ENCODE assay signal across 32 cellular contexts in genomic region chr21:24023936-24024335, GRCh38.
DNase-seq lines count a peak whose midpoint lies in the region; ATAC-seq, FAIRE-seq and TF ChIP-seq lines count a peak whose summit lies in the region.
"Had no signal": no experiment of that assay in that cellular context is flagged by ENCODE, and none has a peak within 500 bp of the region (broad histone marks: within the 10 kb centered on the region; RNA-seq: fewer than 3 reads in every experiment).

No MANE protein-coding gene starts in this region.

- no peak overlapping the region for H3K56ac ChIP-seq in H1 (replicated peaks; ENCODE audit: insufficient read length, low read depth, low read length)

- H4K5ac ChIP-seq in H1 (ENCODE audit: insufficient read length, low read depth, low read length): no peak overlapping the region

- H2BK120ac ChIP-seq in H1 (replicated peaks; ENCODE audit: low read depth, low read length) (no peak overlapping the region), neuronal stem cell (ENCODE audit: low read depth, low read length) (no peak overlapping the region)

- H2BK12ac ChIP-seq in H1 (ENCODE audit: low read depth, low read length): no peak overlapping the region
- no peak overlapping the region for H2BK12ac ChIP-seq in neuronal stem cell (ENCODE audit: low read length)

- H3K36me3 ChIP-seq in H1 (ENCODE audit: control insufficient read depth in 2 of 4, insufficient read depth in 4 of 4, low read length in 3 of 4): no peaks in the 10 kb centered on the region; a peak in 1 of 8 replicates
- no peaks in the 10 kb centered on the region for H3K36me3 ChIP-seq in neuronal stem cell (replicated peaks in 1 of 2; ENCODE audit: control insufficient read depth in 2 of 2, insufficient read depth in 2 of 2, low read length in 2 of 2)
- no peaks in the 10 kb centered on the region for H3K36me3 ChIP-seq in prostate gland
- H3K36me3 ChIP-seq: HAP-1, left lung, ovary, right atrium auricular region, upper lobe of left lung had no signal

- H3K4me1 ChIP-seq in H1 (replicated peaks in 1 of 4; ENCODE audit: control insufficient read depth in 3 of 4, insufficient read depth in 4 of 4, low read length in 3 of 4): no peaks in the 10 kb centered on the region
- no peaks in the 10 kb centered on the region for H3K4me1 ChIP-seq in neuronal stem cell (ENCODE audit: control insufficient read depth in 2 of 2, insufficient read depth in 1 of 2, low read depth in 1 of 2, low read length in 2 of 2)
- no peaks in the 10 kb centered on the region for H3K4me1 ChIP-seq in prostate gland (replicated peaks)
- H3K4me1 ChIP-seq: HAP-1, left lung, right atrium auricular region, upper lobe of left lung had no signal

- H3K9ac ChIP-seq in H1 (replicated peaks in 1 of 4; ENCODE audit: extremely low read depth in 1 of 4, low read depth in 3 of 4, low read length in 3 of 4) (no peak overlapping the region), neuronal stem cell (ENCODE audit: low read depth, low read length, poor library complexity) (no peak overlapping the region)

- no peak overlapping the region for H2BK15ac ChIP-seq in H1 (ENCODE audit: low read length)
- no peak overlapping the region for H2BK15ac ChIP-seq in neuronal stem cell (ENCODE audit: low read length)

- H3K9me3 ChIP-seq in H1 (ENCODE audit: insufficient read depth in 2 of 2, low read depth in 1 of 2, low read length in 1 of 2) (peaks cover 24 to 29% of the 10 kb centered on the region in 2 experiments), neuronal stem cell (replicated peaks in 1 of 2; ENCODE audit: control insufficient read depth in 2 of 2, insufficient read depth in 1 of 2, low read depth in 1 of 2, low read length in 2 of 2) (peaks cover 0 to 1% of the 10 kb centered on the region in 2 donors), prostate gland (no peaks in the 10 kb centered on the region)
- H3K9me3 ChIP-seq: ovary, right atrium auricular region had no signal

- no peak for FAIRE-seq in H1 (lab: Jason Lieb, UNC)
- FAIRE-seq: GM18507, TTC549 had no signal

- no peak for TF ChIP-seq CTCF in H1 (IDR thresholded peaks at IDR 0.05; ENCODE audit: control extremely low read depth in 1 of 3, insufficient read depth in 1 of 3, low read depth in 1 of 3, low read length in 3 of 3)
- TF ChIP-seq CTCF in prostate gland (IDR thresholded peaks at IDR 0.05): no peak

- H4K91ac ChIP-seq in H1 (replicated peaks; ENCODE audit: insufficient read length, low read length): no peak overlapping the region
- H4K91ac ChIP-seq in neuronal stem cell (ENCODE audit: low read depth, low read length, poor library complexity): no peak overlapping the region

- no peak overlapping the region for H2BK20ac ChIP-seq in H1 (ENCODE audit: low read length)

- no peak overlapping the region for H3K4me3 ChIP-seq in H1 (ENCODE audit: extremely low read depth in 1 of 4, insufficient read depth in 2 of 4, low read depth in 3 of 4, low read length in 4 of 4)
- H3K4me3 ChIP-seq in neuronal stem cell (ENCODE audit: low read length in 2 of 2): no peak overlapping the region
- no peak overlapping the region for H3K4me3 ChIP-seq in prostate gland
- H3K4me3 ChIP-seq: HAP-1, left lung, ovary, right atrium auricular region, smooth muscle cell, upper lobe of left lung had no signal

- H2BK5ac ChIP-seq in H1 (ENCODE audit: low read depth, low read length) (no peak overlapping the region), neuronal stem cell (ENCODE audit: low read length) (no peak overlapping the region)

- H3K27ac ChIP-seq in H1 (ENCODE audit: low read depth, low read length) (no peak overlapping the region), neuronal stem cell (replicated peaks; ENCODE audit: low read length) (no peak overlapping the region), prostate gland (no peak overlapping the region)
- H3K27ac ChIP-seq: HL-60, left lung, ovary, right atrium auricular region, upper lobe of left lung had no signal

- H3K23me2 ChIP-seq in H1 (ENCODE audit: low read depth, low read length): no peaks in the 10 kb centered on the region

- H2AFZ ChIP-seq in H1 (ENCODE audit: low read length): 0 out of 2 replicates have a peak overlapping the region, but pooled peaks have one; percentile 32
- H2AFZ ChIP-seq in neuronal stem cell (ENCODE audit: low read length): no peak overlapping the region

- H3K4me2 ChIP-seq in H1 (ENCODE audit: insufficient read depth in 1 of 2, low read depth in 2 of 2, low read length in 2 of 2) (no peak overlapping the region), neuronal stem cell (ENCODE audit: insufficient read depth, low read length, poor library complexity, severe bottlenecking) (no peak overlapping the region)
- H3K4me2 ChIP-seq: smooth muscle cell had no signal

- intact Hi-C loops in prostate gland (cut with DNase I): no loop called here

- no peak for TF ChIP-seq RAD21 in H1 (IDR thresholded peaks at IDR 0.05 in 1 of 2, conservative IDR thresholded peaks at IDR 0.05 in 1 of 2; ENCODE audit: low read depth in 2 of 2, low read length in 2 of 2)

- TF ChIP-seq EP300 in H1 (IDR thresholded peaks at IDR 0.05; ENCODE audit: borderline replicate concordance in 1 of 2, low read depth in 2 of 2, low read length in 2 of 2): no peak

- 95% methylated on average over 1 of the region's 1 CpG; no CpG with 5 or more reads in 1 of the 2 experiments for WGBS in H1 (ENCODE audit: extremely low coverage in 1 of 2, insufficient coverage in 1 of 2, insufficient read length in 1 of 2, insufficient replicate concordance in 2 of 2, low coverage in 1 of 2, low lambda C conversion rate in 2 of 2, missing lambda C conversion rate in 1 of 2), 2 experiments
- no CpG with 5 or more reads among the region's 1 CpG for WGBS in neuronal stem cell (ENCODE audit: extremely low coverage in 2 of 2, insufficient read length in 2 of 2, insufficient replicate concordance in 1 of 2), 2 donors
- WGBS in prostate gland: 38% methylated on average over 1 of the region's 1 CpG

- no peaks in the 10 kb centered on the region for H3K27me3 ChIP-seq in H1 (replicated peaks in 1 of 4; ENCODE audit: control insufficient read depth in 3 of 4, extremely low read depth in 1 of 4, insufficient read depth in 3 of 4, low read length in 3 of 4)
- no peaks in the 10 kb centered on the region for H3K27me3 ChIP-seq in neuronal stem cell (ENCODE audit: control insufficient read depth in 3 of 3, insufficient read depth in 3 of 3, low read depth in 1 of 3, low read length in 3 of 3)
- H3K27me3 ChIP-seq in prostate gland (replicated peaks; ENCODE audit: insufficient read depth): no peaks in the 10 kb centered on the region
- H3K27me3 ChIP-seq: left lung, ovary, right atrium auricular region, upper lobe of left lung had no signal

- peak; percentile 75 for DNase-seq in COR-L47 (lab: John Stamatoyannopoulos, UW)
- peak; percentile 12 for DNase-seq in NCI-H1417 treated with DMSO at 0.1 percent for 48 hours (lab: John Stamatoyannopoulos, UW)
- DNase-seq in NCI-H774 (lab: John Stamatoyannopoulos, UW): peak; percentile 52
- DNase-seq in H1 (ENCODE audit: low read depth in 1 of 2, low spot score in 2 of 2): no peak
- no peak for DNase-seq in neuronal stem cell (ENCODE audit: low spot score)
- no peak for DNase-seq in prostate gland (ENCODE audit: low spot score)
- no peak for DNase-seq in CD1c-positive myeloid dendritic cell (ENCODE audit: extremely low spot score)
- DNase-seq: activated CD4-positive, alpha-beta T cell treated with anti-CD3 and anti-CD28 coated beads, Interleukin-2, amount 50 U/mL, for 48 hours; activated T-cell treated with anti-CD3 and anti-CD28 coated beads, Interleukin-2, amount 50 U/mL, for 48 hours; AML-193; CD8-positive, alpha-beta T cell; central memory CD4-positive, alpha-beta T cell; cortex of kidney; effector memory CD4-positive, alpha-beta T cell; EL; erythroblast; KBM-7; left lung; mesenchymal stem cell; NCI-H1694 treated with DMSO at 0.1 percent for 48 hours; NCI-H526 treated with DMSO at 0.1 percent for 48 hours; ovary; RPMI8226; stimulated activated naive CD4-positive, alpha-beta T cell; upper lobe of left lung had no signal

- CTCF ChIA-PET in H1 (lab: Charles Lee; ENCODE audit: partially characterized antibody): no interaction called here

- H4K8ac ChIP-seq in H1 (ENCODE audit: extremely low read depth, insufficient read depth, low read length): no peak overlapping the region
- H4K8ac ChIP-seq in neuronal stem cell (ENCODE audit: low read depth, low read length): no peak overlapping the region

- POLR2A ChIA-PET in H1 (lab: Charles Lee; ENCODE audit: partially characterized antibody): no interaction called here

- TF ChIP-seq POLR2A in H1 (IDR thresholded peaks at IDR 0.05; ENCODE audit: control extremely low read depth in 1 of 2, low read depth in 2 of 2, low read length in 2 of 2): no peak
- TF ChIP-seq POLR2A in prostate gland (IDR thresholded peaks at IDR 0.05): no peak

- H3K18ac ChIP-seq in H1 (ENCODE audit: extremely low read depth, low read length): no peak overlapping the region
- no peak overlapping the region for H3K18ac ChIP-seq in neuronal stem cell (ENCODE audit: low read length)

- H2AK5ac ChIP-seq in H1 (ENCODE audit: low read depth, low read length): no peak overlapping the region
- H2AK5ac ChIP-seq in neuronal stem cell (ENCODE audit: low read depth, low read length): no peak overlapping the region

- H3K4ac ChIP-seq in H1 (replicated peaks; ENCODE audit: insufficient read length, low read depth, low read length) (no peak overlapping the region), neuronal stem cell (ENCODE audit: low read length) (no peak overlapping the region)

- H3K79me1 ChIP-seq in H1 (ENCODE audit: low read depth, low read length): no peaks in the 10 kb centered on the region
- H3K79me1 ChIP-seq in neuronal stem cell (ENCODE audit: low read depth, low read length): no peaks in the 10 kb centered on the region

- H3K23ac ChIP-seq in H1 (ENCODE audit: insufficient read length): no peak overlapping the region
- no peak overlapping the region for H3K23ac ChIP-seq in neuronal stem cell (ENCODE audit: low read depth, low read length, poor library complexity)

- no peaks in the 10 kb centered on the region for H3K79me2 ChIP-seq in H1 (ENCODE audit: control insufficient read depth in 1 of 2, insufficient read depth in 2 of 2, low read length in 2 of 2)

- H3K14ac ChIP-seq in H1 (ENCODE audit: insufficient read length) (no peak overlapping the region), neuronal stem cell (ENCODE audit: low read length) (no peak overlapping the region)

- no peaks in the 10 kb centered on the region for H4K20me1 ChIP-seq in H1 (replicated peaks in 1 of 2; ENCODE audit: control insufficient read depth in 1 of 2, insufficient read depth in 2 of 2, low read length in 2 of 2)

- no peak for ATAC-seq in GM18858 (IDR thresholded peaks at IDR 0.05; ENCODE audit: unreplicated experiment)
- ATAC-seq: CD8-positive, alpha-beta T cell; left lung had no signal

TF ChIP-seq in H1, 55 proteins besides CTCF, POLR2A, EP300 and RAD21 (continues in another document):
- TF ChIP-seq, protein P1, sequence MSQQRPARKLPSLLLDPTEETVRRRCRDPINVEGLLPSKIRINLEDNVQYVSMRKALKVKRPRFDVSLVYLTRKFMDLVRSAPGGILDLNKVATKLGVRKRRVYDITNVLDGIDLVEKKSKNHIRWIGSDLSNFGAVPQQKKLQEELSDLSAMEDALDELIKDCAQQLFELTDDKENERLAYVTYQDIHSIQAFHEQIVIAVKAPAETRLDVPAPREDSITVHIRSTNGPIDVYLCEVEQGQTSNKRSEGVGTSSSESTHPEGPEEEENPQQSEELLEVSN (IDR thresholded peaks at IDR 0.05): no peak
- no peak for TF ChIP-seq GABPA (IDR thresholded peaks at IDR 0.05; ENCODE audit: borderline replicate concordance, insufficient read depth, low read length)

Comparison
In these comparisons a context has a peak if more than half of its experiments do, and no peak if none do; other contexts are left out.
1. DNase-seq: peak in COR-L47 (single experiment), NCI-H1417 treated with DMSO at 0.1 percent for 48 hours (single experiment) and NCI-H774 (single experiment); none in H1 (0 of 2), neuronal stem cell (single experiment), prostate gland (single experiment) and CD1c-positive myeloid dendritic cell (single experiment).